ENCODE assay signal across 8 cellular contexts in genomic region chr7:30162622-30163124, GRCh38. TPM values are rescaled to one million over a fixed set of nuclear protein-coding genes. Genes with fewer than 3 reads are reported as not detected.
DNase-seq lines count a peak whose midpoint lies in the region; ATAC-seq and TF ChIP-seq lines count a peak whose summit lies in the region.

No MANE protein-coding gene starts in this region.

- H3K27ac Mint-ChIP-seq in HFFc6 (peak overlapping the region; percentile 83), progenitor cell of endocrine pancreas (peak overlapping the region; percentile 85)

- no peaks in the 10 kb centered on the region for H3K9me3 Mint-ChIP-seq in HFFc6
- no peaks in the 10 kb centered on the region for H3K9me3 Mint-ChIP-seq in progenitor cell of endocrine pancreas (ENCODE audit: low read depth)

- peaks cover 3% of the 10 kb centered on the region; the same call in 1 of the 2 replicates for H3K27me3 Mint-ChIP-seq in HFFc6 (ENCODE audit: insufficient read depth)
- no peaks in the 10 kb centered on the region for H3K27me3 Mint-ChIP-seq in progenitor cell of endocrine pancreas

- no peaks in the 10 kb centered on the region for H3K36me3 Mint-ChIP-seq in HFFc6 (ENCODE audit: low read depth)
- peaks cover 1% of the 10 kb centered on the region for H3K36me3 Mint-ChIP-seq in progenitor cell of endocrine pancreas (ENCODE audit: insufficient read depth)

- peak; percentile 94 for DNase-seq in COLO829 (ENCODE audit: low spot score)
- DNase-seq in HFFc6, result peak; percentile 68
- peak; percentile 97 for DNase-seq in NCI-H748 (lab: John Stamatoyannopoulos, UW; ENCODE audit: unreplicated experiment)
- DNase-seq in dermis microvascular lymphatic vessel endothelial cell (ENCODE audit: low read depth in 2 of 2), result peak; percentile 32 to 77
- no peak for DNase-seq in progenitor cell of endocrine pancreas (ENCODE audit: low spot score, unreplicated experiment)
- DNase-seq in cortex of kidney (lab: John Stamatoyannopoulos, UW), result no peak

- H3K4me1 Mint-ChIP-seq in HFFc6 (ENCODE audit: low read depth) (peaks cover 33% of the 10 kb centered on the region), progenitor cell of endocrine pancreas (ENCODE audit: low read depth) (peaks cover 58% of the 10 kb centered on the region)

- TF ChIP-seq CTCF in HFFc6 (IDR thresholded peaks at IDR 0.05) (peak; percentile 8; the same call in 1 of the 2 replicates), progenitor cell of endocrine pancreas (IDR thresholded peaks at IDR 0.05; ENCODE audit: unreplicated experiment) (no peak)

- ATAC-seq in HG02798 (IDR thresholded peaks at IDR 0.05; ENCODE audit: poor library complexity, unreplicated experiment), result no peak
- no peak for ATAC-seq in GM18858 (IDR thresholded peaks at IDR 0.05; ENCODE audit: unreplicated experiment)

- peak overlapping the region; percentile 84 for H3K4me3 Mint-ChIP-seq in HFFc6
- H3K4me3 Mint-ChIP-seq in progenitor cell of endocrine pancreas (ENCODE audit: low read depth), result peak overlapping the region; percentile 54

RNA-seq across cellular contexts. Expression of gene MTURN, which starts 27.9 kb away (rescaled TPM):
- 1 to 10 TPM; 4.3 to 7.1 (median 5.9) TPM for total RNA-seq in HFFc6 (2021; fragmentation: NEBNext Ultra II Directional; extraction: Animal tissue kit (Norgen Biotek cat#: 25700))
- total RNA-seq in dermis microvascular lymphatic vessel endothelial cell, result 13.5 and 15.0 TPM in 2 replicates
- 20.0 and 20.1 TPM in 2 replicates for total RNA-seq in progenitor cell of endocrine pancreas

Comparison
In these comparisons a context has a peak if more than half of its experiments do, and no peak if none do; other contexts are left out.
1. DNase-seq: peak in COLO829 (single experiment), HFFc6 (single experiment), NCI-H748 (single experiment) and dermis microvascular lymphatic vessel endothelial cell (2 of 2); none in progenitor cell of endocrine pancreas (single experiment) and cortex of kidney (single experiment).